In the genomic region with DNA sequence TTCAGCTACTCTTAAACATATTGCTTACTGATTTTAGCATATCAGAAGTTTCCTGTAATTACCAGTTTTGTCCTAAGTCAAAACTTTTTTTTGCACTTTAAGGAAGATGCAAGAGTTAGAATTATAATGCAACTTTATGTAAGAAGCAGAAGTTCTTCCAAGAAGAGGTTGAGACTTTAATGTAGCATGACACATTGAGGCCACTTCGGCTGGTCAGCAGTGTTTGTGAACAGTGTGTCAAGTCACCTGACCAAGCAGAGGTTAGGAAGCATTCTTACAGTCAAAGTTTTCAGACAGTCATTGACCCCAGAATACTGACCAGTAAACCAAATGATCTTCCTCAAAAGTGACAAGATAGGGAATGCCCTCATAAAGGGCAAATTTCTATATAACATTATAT, we compare ENCODE assay signal across 12 cellular contexts. TPM values are rescaled to one million over a fixed set of nuclear protein-coding genes. Genes with fewer than 3 reads are reported as not detected.
A peak's percentile ranks its signal among the peaks of the same experiment; 100 is the strongest.
DNase-seq lines count a peak whose midpoint lies in the region; ATAC-seq, FAIRE-seq and TF ChIP-seq lines count a peak whose summit lies in the region.
"Had no signal": no experiment of that assay in that cellular context is flagged by ENCODE, and none has a peak within 500 bp of the region (broad histone marks: within the 10 kb centered on the region; RNA-seq: fewer than 3 reads in every experiment).

No MANE protein-coding gene starts in this region.

- H3K9ac ChIP-seq in liver (ENCODE audit: low read depth in 1 of 2, low read length in 2 of 2) (no peak overlapping the region), HepG2 (ENCODE audit: insufficient read depth, low read depth, low read length) (no peak overlapping the region), SK-N-SH (no peak overlapping the region)

- POLR2A ChIA-PET in HepG2 (lab: Yijun Ruan, JAX) = no interaction called here
- POLR2A ChIA-PET in SK-N-SH (lab: Yijun Ruan, JAX) = no interaction called here

- H3K9me3 ChIP-seq in liver (ENCODE audit: control insufficient read depth in 4 of 4, low read length in 3 of 4) (no peaks in the 10 kb centered on the region), HepG2 (ENCODE audit: low read length) (no peaks in the 10 kb centered on the region), right lobe of liver (no peaks in the 10 kb centered on the region), SK-N-SH (no peaks in the 10 kb centered on the region)
- H3K9me3 ChIP-seq: Peyer's patch had no signal

- no peak for TF ChIP-seq POLR2A in HepG2 (IDR thresholded peaks at IDR 0.05; ENCODE audit: insufficient read depth in 1 of 2, low read depth in 2 of 2, low read length in 2 of 2)
- TF ChIP-seq POLR2A in right lobe of liver (IDR thresholded peaks at IDR 0.05) = no peak

- no peaks in the 10 kb centered on the region for H3K9me2 ChIP-seq in SK-N-SH

- H3K79me2 ChIP-seq in HepG2 (ENCODE audit: insufficient read depth, low read length) (peaks cover 36% of the 10 kb centered on the region), SK-N-SH (ENCODE audit: insufficient read depth) (peaks cover 55% of the 10 kb centered on the region)

- no TSS peak for BruUV-seq in HepG2 (replicated peaks; lab: Mats Ljungman, UMichigan)

- DNase-seq in HepG2 (ENCODE audit: low spot score) (no peak), chondrocyte (ENCODE audit: low spot score) (no peak), right lobe of liver (no peak), SK-N-SH (no peak), OCI-M2 (lab: John Stamatoyannopoulos, UW; ENCODE audit: unreplicated experiment) (no peak)
- DNase-seq in activated T-helper 1 cell treated with anti-CD3 and anti-CD28 coated beads, Interleukin-12 subunit alpha, Interleukin-12 subunit beta, Interleukin-2, Interleukin-4 antibody, amounts not matched to agents 30 ng/mL and 10 ng/mL and 1 ng/mL, durations not matched to agents 14 hours and 24 hours and 36 hours (ENCODE audit: low spot score) = no peak
- DNase-seq: Peyer's patch, transverse colon had no signal

- TF ChIP-seq EP300 in HepG2 (IDR thresholded peaks at IDR 0.05; ENCODE audit: low read depth in 2 of 2, low read length in 2 of 2) = no peak
- no peak for TF ChIP-seq EP300 in HepG2 (CRISPR knock-in tag; IDR thresholded peaks at IDR 0.05; ENCODE audit: borderline replicate concordance)
- TF ChIP-seq EP300 in SK-N-SH (IDR thresholded peaks at IDR 0.05; ENCODE audit: borderline replicate concordance in 1 of 2, low read depth in 1 of 2, low read length in 1 of 2) = no peak

- H2AFZ ChIP-seq in HepG2 (ENCODE audit: low read length) (no peak overlapping the region), SK-N-SH (ENCODE audit: low read depth) (no peak overlapping the region)

- no peaks in the 10 kb centered on the region for H3F3A ChIP-seq in SK-N-SH (replicated peaks; ENCODE audit: insufficient read depth)

- no peak overlapping the region for H3K4me3 ChIP-seq in liver (ENCODE audit: low read depth in 1 of 3, low read length in 3 of 3)
- H3K4me3 ChIP-seq in HepG2 (replicated peaks in 1 of 3; ENCODE audit: insufficient read depth in 1 of 3, low read depth in 2 of 3, low read length in 3 of 3) = no peak overlapping the region
- H3K4me3 ChIP-seq in right lobe of liver = no peak overlapping the region
- H3K4me3 ChIP-seq in SK-N-SH (ENCODE audit: low read depth in 2 of 2, low read length in 1 of 2) = no peak overlapping the region
- H3K4me3 ChIP-seq: Peyer's patch, skin epidermis, transverse colon had no signal

- H4K20me1 ChIP-seq in HepG2 (ENCODE audit: insufficient read depth, low read length) (no peaks in the 10 kb centered on the region), SK-N-SH (ENCODE audit: insufficient read depth) (0 out of 2 replicates have a peak, but pooled peaks cover 4% of the 10 kb centered on the region)

- no peak for TF ChIP-seq RAD21 in liver (IDR thresholded peaks at IDR 0.05)
- no peak for TF ChIP-seq RAD21 in HepG2 (CRISPR knock-in tag; IDR thresholded peaks at IDR 0.05)
- no peak for TF ChIP-seq RAD21 in SK-N-SH (IDR thresholded peaks at IDR 0.05; ENCODE audit: low read length)

- H3K9me3 Mint-ChIP-seq in chondrocyte (ENCODE audit: low read depth) = peaks cover 1% of the 10 kb centered on the region
- peaks cover 2% of the 10 kb centered on the region for H3K9me3 Mint-ChIP-seq in activated T-helper 1 cell treated with anti-CD3 and anti-CD28 coated beads, Interleukin-12 subunit alpha, Interleukin-12 subunit beta, Interleukin-2, Interleukin-4 antibody, amounts not matched to agents 30 ng/mL and 10 ng/mL and 1 ng/mL, durations not matched to agents 14 hours and 24 hours and 36 hours

- H3K4me1 Mint-ChIP-seq in chondrocyte (ENCODE audit: low read depth) = peaks cover 12% of the 10 kb centered on the region
- peaks cover 18% of the 10 kb centered on the region for H3K4me1 Mint-ChIP-seq in activated T-helper 1 cell treated with anti-CD3 and anti-CD28 coated beads, Interleukin-12 subunit alpha, Interleukin-12 subunit beta, Interleukin-2, Interleukin-4 antibody, amounts not matched to agents 30 ng/mL and 10 ng/mL and 1 ng/mL, durations not matched to agents 14 hours and 24 hours and 36 hours (ENCODE audit: low read depth)

- H3K36me3 Mint-ChIP-seq in chondrocyte (ENCODE audit: low read depth) = peaks cover 12% of the 10 kb centered on the region
- H3K36me3 Mint-ChIP-seq in activated T-helper 1 cell treated with anti-CD3 and anti-CD28 coated beads, Interleukin-12 subunit alpha, Interleukin-12 subunit beta, Interleukin-2, Interleukin-4 antibody, amounts not matched to agents 30 ng/mL and 10 ng/mL and 1 ng/mL, durations not matched to agents 14 hours and 24 hours and 36 hours (ENCODE audit: low read depth) = peaks cover 31% of the 10 kb centered on the region

- no peak overlapping the region for H3K4me3 Mint-ChIP-seq in chondrocyte (ENCODE audit: unreplicated experiment)
- H3K4me3 Mint-ChIP-seq in activated T-helper 1 cell treated with anti-CD3 and anti-CD28 coated beads, Interleukin-12 subunit alpha, Interleukin-12 subunit beta, Interleukin-2, Interleukin-4 antibody, amounts not matched to agents 30 ng/mL and 10 ng/mL and 1 ng/mL, durations not matched to agents 14 hours and 24 hours and 36 hours = no peak overlapping the region

- no peak for FAIRE-seq in HepG2 (lab: Jason Lieb, UNC)

- in situ Hi-C loops in HepG2 (cut with HindIII; ENCODE audit: extremely low pct_ligation_motif_present, low pct_unique_long_range_greater_than_20kb) = no loop called here

- H3K27me3 ChIP-seq in liver (ENCODE audit: control insufficient read depth in 4 of 4, insufficient read depth in 4 of 4, low read length in 3 of 4) (no peaks in the 10 kb centered on the region), HepG2 (ENCODE audit: control insufficient read depth in 1 of 2, insufficient read depth in 2 of 2, low read length in 2 of 2) (no peaks in the 10 kb centered on the region), right lobe of liver (no peaks in the 10 kb centered on the region), SK-N-SH (ENCODE audit: insufficient read depth) (no peaks in the 10 kb centered on the region)
- H3K27me3 ChIP-seq: Peyer's patch, transverse colon had no signal

- CTCF ChIA-PET in HepG2 (lab: Yijun Ruan, JAX; ENCODE audit: low intra/inter-chr PET ratio, low total read pairs) (no interaction called here), SK-N-SH (lab: Yijun Ruan, JAX) (no interaction called here)

- H3K27me3 Mint-ChIP-seq in chondrocyte (ENCODE audit: low read depth) = no peaks in the 10 kb centered on the region
- no peaks in the 10 kb centered on the region for H3K27me3 Mint-ChIP-seq in activated T-helper 1 cell treated with anti-CD3 and anti-CD28 coated beads, Interleukin-12 subunit alpha, Interleukin-12 subunit beta, Interleukin-2, Interleukin-4 antibody, amounts not matched to agents 30 ng/mL and 10 ng/mL and 1 ng/mL, durations not matched to agents 14 hours and 24 hours and 36 hours (ENCODE audit: insufficient read depth)

- peaks cover 2 to 16% (median 12%) of the 10 kb centered on the region in 4 donors for H3K36me3 ChIP-seq in liver (ENCODE audit: control insufficient read depth in 4 of 4, insufficient read depth in 3 of 4, low read depth in 1 of 4, low read length in 3 of 4)
- H3K36me3 ChIP-seq in HepG2 (replicated peaks in 1 of 2; ENCODE audit: control insufficient read depth in 1 of 2, insufficient read depth in 2 of 2, low read length in 2 of 2) = peaks cover 1 to 19% of the 10 kb centered on the region in 2 experiments; a peak in 3 of 5 replicates
- H3K36me3 ChIP-seq in right lobe of liver = peaks cover 4 to 19% (median 12%) of the 10 kb centered on the region in 4 donors
- H3K36me3 ChIP-seq in SK-N-SH (replicated peaks in 1 of 2; ENCODE audit: control insufficient read depth in 1 of 2, insufficient read depth in 2 of 2, low read length in 1 of 2) = peaks cover 24 to 26% of the 10 kb centered on the region in 2 experiments

- H3K27ac Mint-ChIP-seq in chondrocyte (ENCODE audit: unreplicated experiment) = peak overlapping the region; percentile 76
- no peak overlapping the region for H3K27ac Mint-ChIP-seq in activated T-helper 1 cell treated with anti-CD3 and anti-CD28 coated beads, Interleukin-12 subunit alpha, Interleukin-12 subunit beta, Interleukin-2, Interleukin-4 antibody, amounts not matched to agents 30 ng/mL and 10 ng/mL and 1 ng/mL, durations not matched to agents 14 hours and 24 hours and 36 hours

- no peak overlapping the region for H3K4me2 ChIP-seq in HepG2 (ENCODE audit: low read depth, low read length)
- H3K4me2 ChIP-seq in SK-N-SH = no peak overlapping the region

- ATAC-seq in HepG2 (no peak), right lobe of liver (peak; percentile 88 to 98 (median 94)), GM19328 (IDR thresholded peaks at IDR 0.05; ENCODE audit: unreplicated experiment) (no peak)

- H3K4me1 ChIP-seq in liver (ENCODE audit: control insufficient read depth in 4 of 4, insufficient read depth in 4 of 4, low read length in 3 of 4) (peaks cover 0 to 5% (median 0%) of the 10 kb centered on the region in 4 donors), HepG2 (ENCODE audit: insufficient read depth, low read length) (peaks cover 6% of the 10 kb centered on the region; the same call in 1 of the 2 replicates), right lobe of liver (peaks cover 0 to 8% (median 0%) of the 10 kb centered on the region in 4 donors), SK-N-SH (ENCODE audit: control insufficient read depth in 1 of 2, insufficient read depth in 2 of 2, low read depth in 1 of 2, low read length in 1 of 2) (no peaks in the 10 kb centered on the region)

- intact Hi-C loops in HepG2 (cut with micrococcal nuclease; ENCODE audit: unreplicated experiment) (no loop called here), right lobe of liver (cut with DNase I) (no loop called here)
- intact Hi-C loops in activated T-helper 1 cell treated with anti-CD3 and anti-CD28 coated beads, Interleukin-12 subunit alpha, Interleukin-12 subunit beta, Interleukin-2, Interleukin-4 antibody, amounts not matched to agents 30 ng/mL and 10 ng/mL and 1 ng/mL, durations not matched to agents 14 hours and 24 hours and 36 hours (cut with micrococcal nuclease) = no loop called here

- 20% methylated on average over 1 of the region's 1 CpG for WGBS in liver
- 63% methylated on average over 1 of the region's 1 CpG for WGBS in HepG2 (ENCODE audit: low lambda C conversion rate)
- WGBS in right lobe of liver (ENCODE audit: insufficient coverage, low coverage, low lambda C conversion rate, missing lambda C conversion rate) = 6% methylated on average over 1 of the region's 1 CpG
- 83% methylated on average over 1 of the region's 1 CpG for WGBS in SK-N-SH (ENCODE audit: low lambda C conversion rate)

- TF ChIP-seq CTCF in liver (IDR thresholded peaks at IDR 0.05; ENCODE audit: low read depth, low read length, missing input control) (no peak), HepG2 (CRISPR knock-in tag; IDR thresholded peaks at IDR 0.05) (no peak), chondrocyte (IDR thresholded peaks at IDR 0.05) (no peak), right lobe of liver (IDR thresholded peaks at IDR 0.05) (no peak), SK-N-SH (IDR thresholded peaks at IDR 0.05) (no peak)

- H3K27ac ChIP-seq in liver (ENCODE audit: low read depth in 1 of 2, low read length in 2 of 2) (no peak overlapping the region), HepG2 (ENCODE audit: extremely low read length, insufficient read depth, low read length) (no peak overlapping the region), right lobe of liver (peak overlapping the region in 1 of 3 donors; percentile 27), SK-N-SH (ENCODE audit: low read depth in 2 of 2, low read length in 1 of 2) (no peak overlapping the region)
- H3K27ac ChIP-seq: Peyer's patch, skin epidermis, transverse colon, VCaP had no signal

RNA-seq across cellular contexts. Expression of a gene that starts 15.2 kb away (rescaled TPM):
- 10 to 100 TPM; 35.5 to 76.0 TPM for total RNA-seq in liver
- 10 to 100 TPM; 11.9 to 19.7 TPM for polyA plus RNA-seq in liver
- total RNA-seq in HepG2 (2016; rRNA removed; fragmentation: Illumina TruSeq; extraction: Trizol) = 38.1 and 47.3 TPM in 2 replicates
- 74.9 and 87.6 TPM in 2 replicates for total RNA-seq in HepG2 (2016; cell fraction: cytosol; rRNA removed; fragmentation: Illumina TruSeq; extraction: Trizol; ENCODE audit: low read depth)
- 40.6 and 49.8 TPM in 2 replicates for total RNA-seq in HepG2 (2016; cell fraction: insoluble cytoplasmic fraction; rRNA removed; fragmentation: Illumina TruSeq; extraction: Trizol)
- 69.6 and 77.6 TPM in 2 replicates for total RNA-seq in HepG2 (2016; cell fraction: membrane; rRNA removed; fragmentation: Illumina TruSeq; extraction: Trizol)
- total RNA-seq in HepG2 (2016; cell fraction: nucleus; rRNA removed; fragmentation: Illumina TruSeq; extraction: Trizol) = 22.8 and 26.2 TPM in 2 replicates
- polyA plus RNA-seq in HepG2 (2011; rRNA removed) = 16.7 and 18.3 TPM in 2 replicates
- 12.5 and 15.9 TPM in 2 replicates for polyA plus RNA-seq in HepG2 (2011; cell fraction: cytosol; rRNA removed)
- polyA plus RNA-seq in HepG2 (2011; cell fraction: nucleus; rRNA removed) = 13.7 and 17.5 TPM in 2 replicates
- 24.1 and 27.9 TPM in 2 replicates for polyA plus RNA-seq in HepG2 (2012)
- polyA plus RNA-seq in HepG2 (2016; cell fraction: cytosol; fragmentation: Illumina TruSeq; extraction: Trizol; ENCODE audit: low read depth) = 93.1 and 127 TPM in 2 replicates
- 47.7 and 50.5 TPM in 2 replicates for polyA plus RNA-seq in HepG2 (2016; cell fraction: insoluble cytoplasmic fraction; fragmentation: Illumina TruSeq; extraction: Trizol; ENCODE audit: low read depth)
- polyA plus RNA-seq in HepG2 (2016; cell fraction: membrane; fragmentation: Illumina TruSeq; extraction: Trizol; ENCODE audit: low read depth) = 64.2 and 76.0 TPM in 2 replicates
- polyA plus RNA-seq in HepG2 (2016; cell fraction: nucleus; fragmentation: Illumina TruSeq; extraction: Trizol; ENCODE audit: insufficient read depth, low read depth) = 34.1 and 35.2 TPM in 2 replicates
- polyA minus RNA-seq in HepG2 (2011; rRNA and poly(A)+ RNA removed; ENCODE audit: low replicate concordance) = 9.1 and 14.6 TPM in 2 replicates
- polyA minus RNA-seq in HepG2 (2011; cell fraction: cytosol; rRNA and poly(A)+ RNA removed) = 16.0 and 17.1 TPM in 2 replicates
- 42.7 and 50.1 TPM in 2 replicates for polyA minus RNA-seq in HepG2 (2011; cell fraction: nucleus; rRNA and poly(A)+ RNA removed)
- 37.6 to 40.5 TPM (median 40.4 TPM) in 3 replicates for total RNA-seq in chondrocyte
- total RNA-seq in right lobe of liver = 10 to 100 TPM; 13.3 to 29.6 (median 20.1) TPM
- 20.6 and 21.7 TPM in 2 replicates for polyA plus RNA-seq in SK-N-SH (2012; rRNA removed)
- polyA plus RNA-seq in SK-N-SH (2012; cell fraction: cytosol; rRNA removed) = 23.5 and 31.0 TPM in 2 replicates
- polyA plus RNA-seq in SK-N-SH (2012; cell fraction: nucleus; rRNA removed) = 8.1 and 12.9 TPM in 2 replicates
- 48.3 and 49.9 TPM in 2 replicates for total RNA-seq in activated T-helper 1 cell treated with anti-CD3 and anti-CD28 coated beads, Interleukin-12 subunit alpha, Interleukin-12 subunit beta, Interleukin-2, Interleukin-4 antibody, amounts not matched to agents 30 ng/mL and 10 ng/mL and 1 ng/mL, durations not matched to agents 14 hours and 24 hours and 36 hours

RNA-seq across cellular contexts. Expression of a gene that starts 15.7 kb away (rescaled TPM):
- total RNA-seq in liver (10 to 100 TPM; 12.7 to 19.7 TPM), HepG2 (2016; rRNA removed; fragmentation: Illumina TruSeq; extraction: Trizol) (43.7 and 62.3 TPM in 2 replicates), chondrocyte (23.3 to 23.8 TPM (median 23.3 TPM) in 3 replicates), right lobe of liver (10 to 100 TPM in 2 of 6 experiments, 1 to 10 TPM in 4; 6.2 to 17.2 (median 9.1) TPM)
- polyA plus RNA-seq in liver (1 to 10 TPM; 6.6 to 7.6 TPM), HepG2 (2011; rRNA removed) (11.4 and 16.3 TPM in 2 replicates), SK-N-SH (2012; rRNA removed) (7.2 and 9.7 TPM in 2 replicates)
- 15.8 and 15.9 TPM in 2 replicates for total RNA-seq in HepG2 (2016; cell fraction: cytosol; rRNA removed; fragmentation: Illumina TruSeq; extraction: Trizol; ENCODE audit: low read depth)
- 47.2 and 64.6 TPM in 2 replicates for total RNA-seq in HepG2 (2016; cell fraction: insoluble cytoplasmic fraction; rRNA removed; fragmentation: Illumina TruSeq; extraction: Trizol)
- 27.4 and 28.5 TPM in 2 replicates for total RNA-seq in HepG2 (2016; cell fraction: membrane; rRNA removed; fragmentation: Illumina TruSeq; extraction: Trizol)
- 28.7 and 30.6 TPM in 2 replicates for total RNA-seq in HepG2 (2016; cell fraction: nucleus; rRNA removed; fragmentation: Illumina TruSeq; extraction: Trizol)
- polyA plus RNA-seq in HepG2 (2011; cell fraction: cytosol; rRNA removed) = 4.8 and 7.6 TPM in 2 replicates
- polyA plus RNA-seq in HepG2 (2011; cell fraction: nucleus; rRNA removed) = 5.5 and 7.5 TPM in 2 replicates
- polyA plus RNA-seq in HepG2 (2012) = 20.3 and 21.4 TPM in 2 replicates
- 6.9 and 8.4 TPM in 2 replicates for polyA plus RNA-seq in HepG2 (2016; cell fraction: cytosol; fragmentation: Illumina TruSeq; extraction: Trizol; ENCODE audit: low read depth)
- 56.6 and 67.3 TPM in 2 replicates for polyA plus RNA-seq in HepG2 (2016; cell fraction: insoluble cytoplasmic fraction; fragmentation: Illumina TruSeq; extraction: Trizol; ENCODE audit: low read depth)
- 19.7 and 20.4 TPM in 2 replicates for polyA plus RNA-seq in HepG2 (2016; cell fraction: membrane; fragmentation: Illumina TruSeq; extraction: Trizol; ENCODE audit: low read depth)
- 33.4 and 38.6 TPM in 2 replicates for polyA plus RNA-seq in HepG2 (2016; cell fraction: nucleus; fragmentation: Illumina TruSeq; extraction: Trizol; ENCODE audit: insufficient read depth, low read depth)
- 13.8 and 31.5 TPM in 2 replicates for polyA minus RNA-seq in HepG2 (2011; rRNA and poly(A)+ RNA removed; ENCODE audit: low replicate concordance)
- polyA minus RNA-seq in HepG2 (2011; cell fraction: cytosol; rRNA and poly(A)+ RNA removed) = 21.8 and 31.2 TPM in 2 replicates
- 34.6 TPM in 2 replicates for polyA minus RNA-seq in HepG2 (2011; cell fraction: nucleus; rRNA and poly(A)+ RNA removed)
- polyA plus RNA-seq in SK-N-SH (2012; cell fraction: cytosol; rRNA removed) = 10.2 and 13.1 TPM in 2 replicates
- 5.1 and 10.0 TPM in 2 replicates for polyA plus RNA-seq in SK-N-SH (2012; cell fraction: nucleus; rRNA removed)
- 43.8 and 52.2 TPM in 2 replicates for total RNA-seq in activated T-helper 1 cell treated with anti-CD3 and anti-CD28 coated beads, Interleukin-12 subunit alpha, Interleukin-12 subunit beta, Interleukin-2, Interleukin-4 antibody, amounts not matched to agents 30 ng/mL and 10 ng/mL and 1 ng/mL, durations not matched to agents 14 hours and 24 hours and 36 hours

Comparison
In these comparisons a context has a peak if more than half of its experiments do, and no peak if none do; other contexts are left out.
1. ATAC-seq: peak in right lobe of liver (4 of 4); none in HepG2 (single experiment) and GM19328 (single experiment).